Comparison of ENCODE assay signal across 8 cellular contexts in genomic region chr12:56266634-56267442, GRCh38. TPM values are rescaled to one million over a fixed set of nuclear protein-coding genes. Genes with fewer than 3 reads are reported as not detected.
A peak's percentile ranks its signal among the peaks of the same experiment; 100 is the strongest.
DNase-seq lines count a peak whose midpoint lies in the region; ATAC-seq and TF ChIP-seq lines count a peak whose summit lies in the region.

Gene COQ10A (plus strand): TSS chr12:56266942. CDS start chr12:56267119, 177 bp downstream.

- H3K9ac ChIP-seq in BLaER1 = peak within 1 kb of the TSS; percentile 85
- H3K9ac ChIP-seq in colonic mucosa (ENCODE audit: low read depth in 2 of 2, low read length in 2 of 2) = peak within 1 kb of the TSS; percentile 74 to 91

- H3K9me3 ChIP-seq in BLaER1 = no peaks in the 10 kb centered on the region
- no peaks in the 10 kb centered on the region for H3K9me3 ChIP-seq in colonic mucosa

- H3K27ac ChIP-seq in BLaER1 (peak within 1 kb of the TSS; percentile 88), colonic mucosa (peak within 1 kb of the TSS; percentile 95)

- peak; percentile 96 for DNase-seq in GM19238 (ENCODE audit: insufficient read length, low spot score)
- DNase-seq in NCI-H524 treated with DMSO at 0.1 percent for 48 hours (lab: John Stamatoyannopoulos, UW) = peak; percentile 68
- peak; percentile 96 for DNase-seq in activated CD4-positive, alpha-beta T cell treated with anti-CD3 and anti-CD28 coated beads, Interleukin-2, amount 10 ng/mL, durations not matched to agents 24 days and 14 days
- DNase-seq in colonic mucosa = peak; percentile 93
- peak; percentile 91 to 95 for DNase-seq in left colon
- peak; percentile 84 for DNase-seq in stimulated activated CD4-positive, alpha-beta T cell treated with anti-CD3 and anti-CD28 coated beads, Interleukin-1b, Interleukin-23, amount 100 ng/mL, for 48 hours

- H3K9me3 Mint-ChIP-seq in activated CD4-positive, alpha-beta T cell treated with anti-CD3 and anti-CD28 coated beads, Interleukin-2, amount 10 ng/mL, durations not matched to agents 24 days and 14 days = no peaks in the 10 kb centered on the region

- H3K4me1 Mint-ChIP-seq in activated CD4-positive, alpha-beta T cell treated with anti-CD3 and anti-CD28 coated beads, Interleukin-2, amount 10 ng/mL, durations not matched to agents 24 days and 14 days = peaks cover 14% of the 10 kb centered on the region

- intact Hi-C loops in activated CD4-positive, alpha-beta T cell treated with anti-CD3 and anti-CD28 coated beads, Interleukin-2, amount 10 ng/mL, durations not matched to agents 24 days and 14 days (cut with micrococcal nuclease) = loop anchor here (1.0 to 10.0 kb wide), 4 partner anchors 9 to 198 kb away; partner anchors contain the start of genes ANKRD52, CNPY2, CS and SPRYD4
- intact Hi-C loops in colonic mucosa (cut with DNase I) = no loop called here
- intact Hi-C loops in left colon (cut with DNase I, micrococcal nuclease) = no loop called here

- H3K27me3 Mint-ChIP-seq in activated CD4-positive, alpha-beta T cell treated with anti-CD3 and anti-CD28 coated beads, Interleukin-2, amount 10 ng/mL, durations not matched to agents 24 days and 14 days = no peaks in the 10 kb centered on the region

- peak within 1 kb of the TSS; percentile 93 for H3K4me2 ChIP-seq in BLaER1

- peak within 1 kb of the TSS; percentile 82 for H3K4me3 ChIP-seq in BLaER1
- peak within 1 kb of the TSS; percentile 75 for H3K4me3 ChIP-seq in colonic mucosa

- H3K36me3 ChIP-seq in BLaER1 = peaks cover 32% of the 10 kb centered on the region
- H3K36me3 ChIP-seq in colonic mucosa = no peaks in the 10 kb centered on the region

- no peaks in the 10 kb centered on the region for H4K20me1 ChIP-seq in BLaER1

- H3K4me1 ChIP-seq in BLaER1 (peaks cover 25% of the 10 kb centered on the region), colonic mucosa (no peaks in the 10 kb centered on the region)

- peak; percentile 81 for ATAC-seq in HG03439 (IDR thresholded peaks at IDR 0.05; ENCODE audit: unreplicated experiment)
- peak; percentile 89 for ATAC-seq in left colon

- H3K27ac Mint-ChIP-seq in activated CD4-positive, alpha-beta T cell treated with anti-CD3 and anti-CD28 coated beads, Interleukin-2, amount 10 ng/mL, durations not matched to agents 24 days and 14 days = peak within 1 kb of the TSS; percentile 94

- TF ChIP-seq CTCF in colonic mucosa (IDR thresholded peaks at IDR 0.05) = peak; percentile 65

- no peaks in the 10 kb centered on the region for H3K27me3 ChIP-seq in BLaER1
- no peaks in the 10 kb centered on the region for H3K27me3 ChIP-seq in colonic mucosa

- H3K4me3 Mint-ChIP-seq in activated CD4-positive, alpha-beta T cell treated with anti-CD3 and anti-CD28 coated beads, Interleukin-2, amount 10 ng/mL, durations not matched to agents 24 days and 14 days = peak within 1 kb of the TSS; percentile 93

- peaks cover 18% of the 10 kb centered on the region for H3K36me3 Mint-ChIP-seq in activated CD4-positive, alpha-beta T cell treated with anti-CD3 and anti-CD28 coated beads, Interleukin-2, amount 10 ng/mL, durations not matched to agents 24 days and 14 days (ENCODE audit: low read depth)

RNA-seq across cellular contexts. Expression of gene COQ10A, which starts in this region (rescaled TPM):
- total RNA-seq in activated CD4-positive, alpha-beta T cell treated with anti-CD3 and anti-CD28 coated beads, Interleukin-2, amount 10 ng/mL, durations not matched to agents 24 days and 14 days = 17.0 TPM in 2 replicates
- total RNA-seq in colonic mucosa = 1 to 10 TPM; 4.2 to 4.5 TPM
- total RNA-seq in left colon = 1 to 10 TPM; 4.1 to 5.3 TPM

Comparison
In these comparisons a context has a peak if more than half of its experiments do, and no peak if none do; other contexts are left out.
1. Peak in every context shown above with its lines: DNase-seq, ATAC-seq, H3K4me3 ChIP-seq and H3K27ac ChIP-seq.